In genomic region chr1:2019571-2020309, GRCh38 we compare ENCODE assay signal across 13 cellular contexts. TPM values are rescaled to one million over a fixed set of nuclear protein-coding genes. Genes with fewer than 3 reads are reported as not detected.
DNase-seq lines count a peak whose midpoint lies in the region; ATAC-seq and TF ChIP-seq lines count a peak whose summit lies in the region.
"Had no signal": no experiment of that assay in that cellular context is flagged by ENCODE, and none has a peak within 500 bp of the region (broad histone marks: within the 10 kb centered on the region; RNA-seq: fewer than 3 reads in every experiment).

No MANE protein-coding gene starts in this region.

- H3K9me3 ChIP-seq in HAP-1 (no peaks in the 10 kb centered on the region), parathyroid adenoma (ENCODE audit: control insufficient read depth, low read length) (no peaks in the 10 kb centered on the region), MG63 (no peaks in the 10 kb centered on the region)

- in situ Hi-C loops in HAP-1 (cut with MboI; ENCODE audit: low sequenced_read_pairs) = no loop called here

- peak overlapping the region; percentile 54; the same call in 1 of the 2 replicates for H3K27ac ChIP-seq in VCaP
- H3K27ac ChIP-seq in parathyroid adenoma = no peak overlapping the region

- H3K4me2 ChIP-seq in parathyroid adenoma (ENCODE audit: low read length) = peak overlapping the region; percentile 22

- no peak overlapping the region for H2AFZ ChIP-seq in parathyroid adenoma

- H3K4me1 ChIP-seq in HAP-1 (peaks cover 2% of the 10 kb centered on the region; the same call in 1 of the 2 replicates), parathyroid adenoma (no peaks in the 10 kb centered on the region)

- H3K4me3 ChIP-seq in HAP-1 (peak overlapping the region; percentile 16; the same call in 1 of the 2 replicates), parathyroid adenoma (ENCODE audit: low read depth, low read length) (peak overlapping the region; percentile 5), MG63 (no peak overlapping the region)

- DNase-seq in HAP-1 (ENCODE audit: low spot score in 2 of 2) = peak in 1 of 2 experiments; percentile 60
- no peak for DNase-seq in left ventricle myocardium superior
- DNase-seq in MG63 = no peak
- no peak for DNase-seq in NCI-H82 (lab: John Stamatoyannopoulos, UW)
- DNase-seq in stimulated activated CD8-positive, alpha-beta memory T cell treated with anti-CD3 and anti-CD28 coated beads, Interleukin-4, amount 100 ng/mL, for 48 hours = no peak
- DNase-seq: anterior cingulate cortex; DMS79 treated with DMSO at 0.1 percent for 48 hours; stimulated activated naive B cell treated with anti-CD40 and anti-IgM and Interleukin-4, amounts not matched to agents 10 μg/mL and 1 μg/mL and 100 μg/mL, for 72 hours had no signal

- no peak overlapping the region for H3K9ac ChIP-seq in parathyroid adenoma

- H3K36me3 ChIP-seq in HAP-1 (replicated peaks) (no peaks in the 10 kb centered on the region), parathyroid adenoma (ENCODE audit: control insufficient read depth, insufficient read depth, low read length) (no peaks in the 10 kb centered on the region), MG63 (no peaks in the 10 kb centered on the region)

- ATAC-seq in left ventricle myocardium superior (peak; percentile 29), GM21390 (IDR thresholded peaks at IDR 0.05; ENCODE audit: unreplicated experiment) (no peak)

- intact Hi-C loops in left ventricle myocardium superior (cut with micrococcal nuclease) = no loop called here

- TF ChIP-seq CTCF in VCaP (conservative IDR thresholded peaks at IDR 0.05) (no peak), parathyroid adenoma (IDR thresholded peaks at IDR 0.05) (no peak)

- H3K79me2 ChIP-seq in parathyroid adenoma = no peaks in the 10 kb centered on the region

- H3K27me3 ChIP-seq in HAP-1 (ENCODE audit: low read depth) (peaks cover 23% of the 10 kb centered on the region), parathyroid adenoma (ENCODE audit: control insufficient read depth, insufficient read depth, low read length) (no peaks in the 10 kb centered on the region), MG63 (peaks cover 21% of the 10 kb centered on the region)

RNA-seq across cellular contexts. Expression of gene GABRD, which starts 0.6 kb away (rescaled TPM):
- 0.20 TPM for total RNA-seq in left ventricle myocardium superior
- not detected in 2 replicates for total RNA-seq in MG63 (2014; rRNA removed; shearing (Covaris generic); ENCODE audit: low replicate concordance)
- total RNA-seq: fibroblast of lung, mesenteric fat pad had no signal

RNA-seq across cellular contexts. Expression of gene CFAP74, which starts 16.2 kb away (rescaled TPM):
- total RNA-seq in left ventricle myocardium superior = not detected
- 0.20 TPM in 1 of 2 replicates, not detected in the other for total RNA-seq in MG63 (2014; rRNA removed; shearing (Covaris generic); ENCODE audit: low replicate concordance)
- total RNA-seq: fibroblast of lung, mesenteric fat pad had no signal

RNA-seq across cellular contexts. Expression of gene PRKCZ, which starts 30.5 kb away (rescaled TPM):
- 20.8 TPM for total RNA-seq in left ventricle myocardium superior
- total RNA-seq in MG63 (2014; rRNA removed; shearing (Covaris generic); ENCODE audit: low replicate concordance) = 5.3 and 12.2 TPM in 2 replicates
